Comparison of ENCODE assay signal across 1 cellular context in genomic region chr2:20013061-20013721, GRCh38.
TF ChIP-seq lines count a peak whose summit lies in the region.

No MANE protein-coding gene starts in this region.

TF ChIP-seq in WTC11, 78 proteins besides CTCF, POLR2A, EP300 and RAD21 (continued from another document):
- TF ChIP-seq HMGXB4 (CRISPR knock-in tag; IDR thresholded peaks at IDR 0.05), result no peak
- no peak for TF ChIP-seq ZNF416 (CRISPR knock-in tag; IDR thresholded peaks at IDR 0.05)
- no peak for TF ChIP-seq MXD4 (CRISPR knock-in tag; IDR thresholded peaks at IDR 0.05; ENCODE audit: borderline replicate concordance)
- no peak for TF ChIP-seq ZNF138 (CRISPR knock-in tag; conservative IDR thresholded peaks at IDR 0.05)
- TF ChIP-seq ARID4B (CRISPR knock-in tag; IDR thresholded peaks at IDR 0.05; ENCODE audit: borderline replicate concordance), result no peak
- no peak for TF ChIP-seq MLX (CRISPR knock-in tag; IDR thresholded peaks at IDR 0.05)
